In genomic region chr2:23505984-23506380, GRCh38 we compare ENCODE assay signal across 16 cellular contexts.
DNase-seq lines count a peak whose midpoint lies in the region; ATAC-seq, FAIRE-seq and TF ChIP-seq lines count a peak whose summit lies in the region.
"Had no signal": no experiment of that assay in that cellular context is flagged by ENCODE, and none has a peak within 500 bp of the region (broad histone marks: within the 10 kb centered on the region; RNA-seq: fewer than 3 reads in every experiment).

No MANE protein-coding gene starts in this region.

- no peaks in the 10 kb centered on the region for H3K36me3 Mint-ChIP-seq in endodermal cell (ENCODE audit: low read depth)
- H3K36me3 Mint-ChIP-seq: naive thymus-derived CD4-positive, alpha-beta T cell; stimulated activated effector memory CD8-positive, alpha-beta T cell treated with anti-CD3 and anti-CD28 coated beads, Interleukin-12 subunit alpha, Interleukin-12 subunit beta, amount 100 ng/mL, for 72 hours had no signal

- H4K20me1 ChIP-seq in HepG2 (ENCODE audit: insufficient read depth, low read length) = no peaks in the 10 kb centered on the region; the same call in 1 of the 2 replicates
- H4K20me1 ChIP-seq in SK-N-SH (ENCODE audit: insufficient read depth) = no peaks in the 10 kb centered on the region
- H4K20me1 ChIP-seq in OCI-LY7 (ENCODE audit: insufficient read depth, low read length) = no peaks in the 10 kb centered on the region; the same call in 1 of the 2 replicates

- no peak overlapping the region for H3K4me3 ChIP-seq in HepG2 (replicated peaks in 1 of 3; ENCODE audit: insufficient read depth in 1 of 3, low read depth in 2 of 3, low read length in 3 of 3)
- no peak overlapping the region for H3K4me3 ChIP-seq in endodermal cell (ENCODE audit: low read length)
- H3K4me3 ChIP-seq in SK-N-SH (ENCODE audit: low read depth in 2 of 2, low read length in 1 of 2) = no peak overlapping the region
- H3K4me3 ChIP-seq in OCI-LY7 (ENCODE audit: low read depth, low read length, poor library complexity, severe bottlenecking) = no peak overlapping the region
- H3K4me3 ChIP-seq: dorsolateral prefrontal cortex had no signal

- H3K9me3 Mint-ChIP-seq in endodermal cell = no peaks in the 10 kb centered on the region
- H3K9me3 Mint-ChIP-seq: naive thymus-derived CD4-positive, alpha-beta T cell; stimulated activated effector memory CD8-positive, alpha-beta T cell treated with anti-CD3 and anti-CD28 coated beads, Interleukin-12 subunit alpha, Interleukin-12 subunit beta, amount 100 ng/mL, for 72 hours had no signal

- H3K27ac ChIP-seq in HepG2 (ENCODE audit: extremely low read length, insufficient read depth, low read length) (no peak overlapping the region), endodermal cell (ENCODE audit: low read depth, low read length) (no peak overlapping the region), SK-N-SH (ENCODE audit: low read depth in 2 of 2, low read length in 1 of 2) (no peak overlapping the region), OCI-LY7 (ENCODE audit: low read depth, low read length, poor library complexity, severe bottlenecking) (no peak overlapping the region)

- intact Hi-C loops in HepG2 (cut with micrococcal nuclease; ENCODE audit: unreplicated experiment) (loop anchor here (2.0 kb wide), 1 partner anchor 61 kb away; no protein-coding TSS in a partner anchor), OCI-LY7 (cut with micrococcal nuclease; ENCODE audit: unreplicated experiment) (no loop called here)

- H3K4me1 ChIP-seq in HepG2 (ENCODE audit: insufficient read depth, low read length) (peaks cover 34% of the 10 kb centered on the region), endodermal cell (ENCODE audit: control insufficient read depth, insufficient read depth, low read length) (peaks cover 18% of the 10 kb centered on the region), SK-N-SH (ENCODE audit: control insufficient read depth in 1 of 2, insufficient read depth in 2 of 2, low read depth in 1 of 2, low read length in 1 of 2) (peaks cover 0 to 65% of the 10 kb centered on the region in 2 experiments; a peak in 2 of 4 replicates), OCI-LY7 (ENCODE audit: insufficient read depth, low read length, poor library complexity, severe bottlenecking) (no peaks in the 10 kb centered on the region)

- TF ChIP-seq EP300 in HepG2 (IDR thresholded peaks at IDR 0.05; ENCODE audit: low read depth in 2 of 2, low read length in 2 of 2) (no peak), HepG2 (CRISPR knock-in tag; IDR thresholded peaks at IDR 0.05; ENCODE audit: borderline replicate concordance) (no peak), SK-N-SH (IDR thresholded peaks at IDR 0.05; ENCODE audit: borderline replicate concordance in 1 of 2, low read depth in 1 of 2, low read length in 1 of 2) (no peak)

- no peak overlapping the region for H3K27ac Mint-ChIP-seq in endodermal cell
- H3K27ac Mint-ChIP-seq: naive thymus-derived CD4-positive, alpha-beta T cell; stimulated activated effector memory CD8-positive, alpha-beta T cell treated with anti-CD3 and anti-CD28 coated beads, Interleukin-12 subunit alpha, Interleukin-12 subunit beta, amount 100 ng/mL, for 72 hours had no signal

- H3K9me3 ChIP-seq in HepG2 (ENCODE audit: low read length) (no peaks in the 10 kb centered on the region), endodermal cell (ENCODE audit: control insufficient read depth, low read length) (no peaks in the 10 kb centered on the region), SK-N-SH (no peaks in the 10 kb centered on the region), OCI-LY7 (ENCODE audit: low read length) (no peaks in the 10 kb centered on the region)

- no peaks in the 10 kb centered on the region for H3K9me2 ChIP-seq in SK-N-SH
- no peaks in the 10 kb centered on the region for H3K9me2 ChIP-seq in OCI-LY7 (ENCODE audit: insufficient read depth, low read length)

- 64% methylated on average over 10 of the region's 10 CpGs for WGBS in HepG2 (ENCODE audit: low lambda C conversion rate)
- WGBS in endodermal cell (ENCODE audit: insufficient coverage in 1 of 2, insufficient read length in 1 of 2), 2 experiments = 95% methylated on average over 6 to 10 of the region's 10 CpGs
- 92% methylated on average over 10 of the region's 10 CpGs for WGBS in SK-N-SH (ENCODE audit: low lambda C conversion rate)

- no peak for TF ChIP-seq CTCF in AG09319 (IDR thresholded peaks at IDR 0.05; ENCODE audit: low read depth, low read length)
- TF ChIP-seq CTCF in HepG2 (CRISPR knock-in tag; IDR thresholded peaks at IDR 0.05) = no peak
- TF ChIP-seq CTCF in endodermal cell (conservative IDR thresholded peaks at IDR 0.05) = no peak
- no peak for TF ChIP-seq CTCF in SK-N-SH (IDR thresholded peaks at IDR 0.05)
- no peak for TF ChIP-seq CTCF in OCI-LY7 (conservative IDR thresholded peaks at IDR 0.05; ENCODE audit: low read length)

- peaks cover 35% of the 10 kb centered on the region for H3K4me1 Mint-ChIP-seq in endodermal cell
- H3K4me1 Mint-ChIP-seq: stimulated activated effector memory CD8-positive, alpha-beta T cell treated with anti-CD3 and anti-CD28 coated beads, Interleukin-12 subunit alpha, Interleukin-12 subunit beta, amount 100 ng/mL, for 72 hours had no signal

- in situ Hi-C loops in HepG2 (cut with HindIII; ENCODE audit: extremely low pct_ligation_motif_present, low pct_unique_long_range_greater_than_20kb) = no loop called here

- H3K36me3 ChIP-seq in HepG2 (replicated peaks in 1 of 2; ENCODE audit: control insufficient read depth in 1 of 2, insufficient read depth in 2 of 2, low read length in 2 of 2) (no peaks in the 10 kb centered on the region), endodermal cell (ENCODE audit: control insufficient read depth, insufficient read depth, low read length) (no peaks in the 10 kb centered on the region), SK-N-SH (replicated peaks in 1 of 2; ENCODE audit: control insufficient read depth in 1 of 2, insufficient read depth in 2 of 2, low read length in 1 of 2) (no peaks in the 10 kb centered on the region), OCI-LY7 (ENCODE audit: insufficient read depth, low read length) (no peaks in the 10 kb centered on the region)

- BruUV-seq in HepG2 (replicated peaks; lab: Mats Ljungman, UMichigan) = no TSS peak
- BruUV-seq in OCI-LY7 (replicated peaks; lab: Mats Ljungman, UMichigan) = no TSS peak

- no peak overlapping the region for H3K9ac ChIP-seq in HepG2 (ENCODE audit: insufficient read depth, low read depth, low read length)
- H3K9ac ChIP-seq in endodermal cell (ENCODE audit: extremely low read depth, low read length, poor library complexity, severe bottlenecking) = no peak overlapping the region
- no peak overlapping the region for H3K9ac ChIP-seq in SK-N-SH

- no peak overlapping the region for H3K4me3 Mint-ChIP-seq in endodermal cell
- H3K4me3 Mint-ChIP-seq: naive thymus-derived CD4-positive, alpha-beta T cell; stimulated activated effector memory CD8-positive, alpha-beta T cell treated with anti-CD3 and anti-CD28 coated beads, Interleukin-12 subunit alpha, Interleukin-12 subunit beta, amount 100 ng/mL, for 72 hours had no signal

- no peaks in the 10 kb centered on the region for H3K27me3 Mint-ChIP-seq in endodermal cell (ENCODE audit: insufficient read depth)

- CTCF ChIA-PET in HepG2 (lab: Yijun Ruan, JAX; ENCODE audit: low intra/inter-chr PET ratio, low total read pairs) (no interaction called here), SK-N-SH (lab: Yijun Ruan, JAX) (interaction anchor here (1.4 to 3.8 kb wide), 3 partner anchors 13 to 29 kb away, joined by 3 to 20 read pairs (median 7); no protein-coding TSS in a partner anchor), OCI-LY7 (lab: Charles Lee; ENCODE audit: unreplicated experiment) (no interaction called here)

- TF ChIP-seq RAD21 in HepG2 (CRISPR knock-in tag; IDR thresholded peaks at IDR 0.05) (no peak), SK-N-SH (IDR thresholded peaks at IDR 0.05; ENCODE audit: low read length) (no peak)

- H3K79me2 ChIP-seq in HepG2 (ENCODE audit: insufficient read depth, low read length) (no peaks in the 10 kb centered on the region), SK-N-SH (ENCODE audit: insufficient read depth) (no peaks in the 10 kb centered on the region), OCI-LY7 (ENCODE audit: insufficient read depth, low read depth, low read length) (no peaks in the 10 kb centered on the region)

- no peak for FAIRE-seq in HepG2 (lab: Jason Lieb, UNC)
- FAIRE-seq: TTC549 had no signal

- H2AFZ ChIP-seq in HepG2 (ENCODE audit: low read length) (no peak overlapping the region), SK-N-SH (ENCODE audit: low read depth) (no peak overlapping the region), OCI-LY7 (ENCODE audit: low read length) (no peak overlapping the region)

- H3K4me2 ChIP-seq in HepG2 (ENCODE audit: low read depth, low read length) (no peak overlapping the region), SK-N-SH (no peak overlapping the region), OCI-LY7 (ENCODE audit: low read length) (no peak overlapping the region)

- ATAC-seq in esophagus mucosa (peak; percentile 50), HepG2 (no peak)
- ATAC-seq: naive thymus-derived CD4-positive, alpha-beta T cell; stimulated activated effector memory CD8-positive, alpha-beta T cell treated with anti-CD3 and anti-CD28 coated beads, Interleukin-12 subunit alpha, Interleukin-12 subunit beta, amount 100 ng/mL, for 72 hours had no signal

- peak; percentile 44 for DNase-seq in AG09319 (ENCODE audit: extremely low read depth, low read depth)
- DNase-seq in NCI-H2171 treated with DMSO at 0.1 percent for 48 hours (lab: John Stamatoyannopoulos, UW) = peak; percentile 63
- DNase-seq in HepG2 (ENCODE audit: low spot score) = no peak
- DNase-seq in endodermal cell = no peak
- no peak for DNase-seq in NCI-H2029 (lab: John Stamatoyannopoulos, UW)
- DNase-seq in SK-N-SH = no peak
- no peak for DNase-seq in OCI-LY7 (ENCODE audit: low spot score)
- DNase-seq: activated naive CD4-positive, alpha-beta T cell treated with anti-CD3 and anti-CD28 coated beads, Interleukin-2, amount 50 U/mL, for 16 hours; activated T-cell treated with anti-CD3 and anti-CD28 coated beads, Interleukin-2, amount 50 U/mL, for 1 hour; Calu3; dorsolateral prefrontal cortex; naive thymus-derived CD4-positive, alpha-beta T cell; NCI-H510A treated with DMSO at 0.1 percent for 48 hours had no signal

- POLR2A ChIA-PET in HepG2 (lab: Yijun Ruan, JAX) (no interaction called here), SK-N-SH (lab: Yijun Ruan, JAX) (no interaction called here), OCI-LY7 (lab: Charles Lee) (interaction anchor here (0.6 kb wide), 1 partner anchor 119 kb away, joined by 4 read pairs; no protein-coding TSS in a partner anchor)

- no peak for TF ChIP-seq POLR2A in HepG2 (IDR thresholded peaks at IDR 0.05; ENCODE audit: insufficient read depth in 1 of 2, low read depth in 2 of 2, low read length in 2 of 2)

- H3K27me3 ChIP-seq in HepG2 (ENCODE audit: control insufficient read depth in 1 of 2, insufficient read depth in 2 of 2, low read length in 2 of 2) (peaks cover 3 to 56% of the 10 kb centered on the region in 2 experiments), endodermal cell (ENCODE audit: control insufficient read depth, insufficient read depth, low read length, poor library complexity, severe bottlenecking) (no peaks in the 10 kb centered on the region), SK-N-SH (ENCODE audit: insufficient read depth) (no peaks in the 10 kb centered on the region)

- H3F3A ChIP-seq in SK-N-SH (replicated peaks; ENCODE audit: insufficient read depth) = no peaks in the 10 kb centered on the region

TF ChIP-seq in HepG2, 621 proteins besides CTCF, POLR2A, EP300 and RAD21 (continues in another document):
- TF ChIP-seq ZNF772 (CRISPR knock-in tag; IDR thresholded peaks at IDR 0.05) = no peak

Comparison
In these comparisons a context has a peak if more than half of its experiments do, and no peak if none do; other contexts are left out.
1. DNase-seq: peak in AG09319 (single experiment) and NCI-H2171 treated with DMSO at 0.1 percent for 48 hours (single experiment); none in HepG2 (single experiment), endodermal cell (single experiment), NCI-H2029 (single experiment), SK-N-SH (single experiment) and OCI-LY7 (single experiment).